ENCODE assay signal across 1 cellular context in the genomic region with DNA sequence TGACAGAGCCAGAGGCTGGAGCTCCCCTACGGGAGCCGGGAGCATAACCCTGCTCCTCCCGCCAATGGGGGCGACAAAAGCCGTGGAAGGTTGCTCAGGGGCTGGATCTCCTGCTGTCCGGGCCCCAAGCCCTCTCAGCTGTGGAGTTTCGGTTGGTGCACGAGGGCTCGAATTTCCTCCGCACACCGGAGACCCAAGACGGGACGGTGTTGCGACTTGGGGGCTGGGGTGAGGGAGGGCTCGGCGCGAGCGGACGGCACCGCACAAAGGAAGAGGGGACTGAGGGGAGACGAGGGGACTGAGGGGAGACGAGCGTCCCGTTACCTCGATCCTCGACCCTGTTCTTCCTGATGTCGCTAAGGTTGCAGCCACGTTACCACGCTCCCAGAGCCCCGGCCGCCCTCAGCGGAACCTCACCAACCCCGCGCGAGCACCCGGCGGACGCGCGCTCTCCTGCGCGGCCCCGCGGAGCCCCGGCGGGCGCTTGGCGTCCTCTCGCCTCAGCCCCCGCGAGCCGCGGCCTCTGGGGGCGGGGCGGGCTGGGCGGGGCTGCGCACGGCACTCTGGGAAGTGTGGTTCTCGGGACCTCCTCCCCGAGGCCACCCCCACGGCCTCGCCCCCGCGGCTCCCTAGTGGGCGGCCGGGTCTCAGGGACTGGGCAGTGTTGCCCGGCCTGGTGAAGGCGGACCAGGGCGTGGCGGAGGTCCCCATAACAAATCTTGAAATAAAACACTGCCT.
A peak's percentile ranks its signal among the peaks of the same experiment; 100 is the strongest.
TF ChIP-seq lines count a peak whose summit lies in the region.

A gene (minus strand): TSS at position 525 of the 738 bp plus-strand sequence. CDS start 25,079 bp downstream, outside the sequence.

TF ChIP-seq in HepG2, 621 proteins besides CTCF, POLR2A, EP300 and RAD21 (continued from another document and continues in another):
- TF ChIP-seq, protein P1, sequence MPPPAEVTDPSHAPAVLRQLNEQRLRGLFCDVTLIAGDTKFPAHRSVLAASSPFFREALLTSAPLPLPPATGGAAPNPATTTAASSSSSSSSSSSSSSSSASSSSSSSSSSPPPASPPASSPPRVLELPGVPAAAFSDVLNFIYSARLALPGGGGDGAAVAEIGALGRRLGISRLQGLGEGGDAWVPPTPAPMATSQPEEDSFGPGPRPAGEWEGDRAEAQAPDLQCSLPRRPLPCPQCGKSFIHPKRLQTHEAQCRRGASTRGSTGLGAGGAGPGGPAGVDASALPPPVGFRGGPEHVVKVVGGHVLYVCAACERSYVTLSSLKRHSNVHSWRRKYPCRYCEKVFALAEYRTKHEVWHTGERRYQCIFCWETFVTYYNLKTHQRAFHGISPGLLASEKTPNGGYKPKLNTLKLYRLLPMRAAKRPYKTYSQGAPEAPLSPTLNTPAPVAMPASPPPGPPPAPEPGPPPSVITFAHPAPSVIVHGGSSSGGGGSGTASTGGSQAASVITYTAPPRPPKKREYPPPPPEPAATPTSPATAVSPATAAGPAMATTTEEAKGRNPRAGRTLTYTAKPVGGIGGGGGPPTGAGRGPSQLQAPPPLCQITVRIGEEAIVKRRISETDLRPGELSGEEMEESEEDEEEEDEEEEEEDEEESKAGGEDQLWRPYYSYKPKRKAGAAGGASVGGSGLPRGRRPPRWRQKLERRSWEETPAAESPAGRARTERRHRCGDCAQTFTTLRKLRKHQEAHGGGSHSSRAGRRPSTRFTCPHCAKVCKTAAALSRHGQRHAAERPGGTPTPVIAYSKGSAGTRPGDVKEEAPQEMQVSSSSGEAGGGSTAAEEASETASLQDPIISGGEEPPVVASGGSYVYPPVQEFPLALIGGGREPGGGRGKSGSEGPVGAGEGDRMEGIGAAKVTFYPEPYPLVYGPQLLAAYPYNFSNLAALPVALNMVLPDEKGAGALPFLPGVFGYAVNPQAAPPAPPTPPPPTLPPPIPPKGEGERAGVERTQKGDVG (CRISPR knock-in tag; IDR thresholded peaks at IDR 0.05; ENCODE audit: borderline replicate concordance): peak; percentile 52; the same call in 1 of the 2 replicates
- TF ChIP-seq, protein P2, sequence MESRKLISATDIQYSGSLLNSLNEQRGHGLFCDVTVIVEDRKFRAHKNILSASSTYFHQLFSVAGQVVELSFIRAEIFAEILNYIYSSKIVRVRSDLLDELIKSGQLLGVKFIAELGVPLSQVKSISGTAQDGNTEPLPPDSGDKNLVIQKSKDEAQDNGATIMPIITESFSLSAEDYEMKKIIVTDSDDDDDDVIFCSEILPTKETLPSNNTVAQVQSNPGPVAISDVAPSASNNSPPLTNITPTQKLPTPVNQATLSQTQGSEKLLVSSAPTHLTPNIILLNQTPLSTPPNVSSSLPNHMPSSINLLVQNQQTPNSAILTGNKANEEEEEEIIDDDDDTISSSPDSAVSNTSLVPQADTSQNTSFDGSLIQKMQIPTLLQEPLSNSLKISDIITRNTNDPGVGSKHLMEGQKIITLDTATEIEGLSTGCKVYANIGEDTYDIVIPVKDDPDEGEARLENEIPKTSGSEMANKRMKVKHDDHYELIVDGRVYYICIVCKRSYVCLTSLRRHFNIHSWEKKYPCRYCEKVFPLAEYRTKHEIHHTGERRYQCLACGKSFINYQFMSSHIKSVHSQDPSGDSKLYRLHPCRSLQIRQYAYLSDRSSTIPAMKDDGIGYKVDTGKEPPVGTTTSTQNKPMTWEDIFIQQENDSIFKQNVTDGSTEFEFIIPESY (CRISPR knock-in tag; IDR thresholded peaks at IDR 0.05): no peak
- TF ChIP-seq, protein P3, sequence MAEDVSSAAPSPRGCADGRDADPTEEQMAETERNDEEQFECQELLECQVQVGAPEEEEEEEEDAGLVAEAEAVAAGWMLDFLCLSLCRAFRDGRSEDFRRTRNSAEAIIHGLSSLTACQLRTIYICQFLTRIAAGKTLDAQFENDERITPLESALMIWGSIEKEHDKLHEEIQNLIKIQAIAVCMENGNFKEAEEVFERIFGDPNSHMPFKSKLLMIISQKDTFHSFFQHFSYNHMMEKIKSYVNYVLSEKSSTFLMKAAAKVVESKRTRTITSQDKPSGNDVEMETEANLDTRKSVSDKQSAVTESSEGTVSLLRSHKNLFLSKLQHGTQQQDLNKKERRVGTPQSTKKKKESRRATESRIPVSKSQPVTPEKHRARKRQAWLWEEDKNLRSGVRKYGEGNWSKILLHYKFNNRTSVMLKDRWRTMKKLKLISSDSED (CRISPR knock-in tag; IDR thresholded peaks at IDR 0.05): no peak
- TF ChIP-seq, protein P4, sequence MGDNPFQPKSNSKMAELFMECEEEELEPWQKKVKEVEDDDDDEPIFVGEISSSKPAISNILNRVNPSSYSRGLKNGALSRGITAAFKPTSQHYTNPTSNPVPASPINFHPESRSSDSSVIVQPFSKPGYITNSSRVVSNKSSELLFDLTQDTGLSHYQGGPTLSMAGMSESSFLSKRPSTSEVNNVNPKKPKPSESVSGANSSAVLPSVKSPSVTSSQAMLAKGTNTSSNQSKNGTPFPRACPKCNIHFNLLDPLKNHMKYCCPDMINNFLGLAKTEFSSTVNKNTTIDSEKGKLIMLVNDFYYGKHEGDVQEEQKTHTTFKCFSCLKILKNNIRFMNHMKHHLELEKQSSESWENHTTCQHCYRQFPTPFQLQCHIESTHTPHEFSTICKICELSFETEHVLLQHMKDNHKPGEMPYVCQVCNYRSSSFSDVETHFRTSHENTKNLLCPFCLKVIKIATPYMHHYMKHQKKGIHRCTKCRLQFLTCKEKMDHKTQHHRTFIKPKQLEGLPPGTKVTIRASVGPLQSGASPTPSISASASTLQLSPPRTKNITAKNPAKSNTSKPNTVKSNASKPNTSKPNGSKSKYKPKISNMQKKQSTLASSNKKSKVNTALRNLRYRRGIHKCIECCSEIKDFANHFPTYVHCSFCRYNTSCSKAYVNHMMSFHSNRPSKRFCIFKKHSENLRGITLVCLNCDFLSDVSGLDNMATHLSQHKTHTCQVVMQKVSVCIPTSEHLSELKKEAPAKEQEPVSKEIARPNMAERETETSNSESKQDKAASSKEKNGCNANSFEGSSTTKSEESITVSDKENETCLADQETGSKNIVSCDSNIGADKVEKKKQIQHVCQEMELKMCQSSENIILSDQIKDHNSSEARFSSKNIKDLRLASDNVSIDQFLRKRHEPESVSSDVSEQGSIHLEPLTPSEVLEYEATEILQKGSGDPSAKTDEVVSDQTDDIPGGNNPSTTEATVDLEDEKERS (CRISPR knock-in tag; IDR thresholded peaks at IDR 0.05): 0 out of 2 replicates have a peak, but pooled peaks have one; percentile 47
- TF ChIP-seq GFI1 (CRISPR knock-in tag; IDR thresholded peaks at IDR 0.05; ENCODE audit: borderline replicate concordance) (no peak; the same call in 1 of the 2 replicates), KDM4B (CRISPR knock-in tag; IDR thresholded peaks at IDR 0.05) (peak; percentile 22; the same call in 1 of the 2 replicates), SMAD1 (CRISPR knock-in tag; IDR thresholded peaks at IDR 0.05; ENCODE audit: borderline replicate concordance, low read depth) (no peak; the same call in 1 of the 2 replicates), CEBPG (CRISPR knock-in tag; IDR thresholded peaks at IDR 0.05) (no peak), ZBTB21 (CRISPR knock-in tag; IDR thresholded peaks at IDR 0.05) (no peak), ZNF616 (CRISPR knock-in tag; IDR thresholded peaks at IDR 0.05; ENCODE audit: low read depth) (0 out of 2 replicates have a peak, but pooled peaks have one; percentile 33), ZKSCAN1 (IDR thresholded peaks at IDR 0.05; ENCODE audit: low read length) (no peak), AKAP8 (CRISPR knock-in tag; IDR thresholded peaks at IDR 0.05) (0 out of 2 replicates have a peak, but pooled peaks have one; percentile 67), ZSCAN12 (CRISPR knock-in tag; IDR thresholded peaks at IDR 0.05) (no peak), ZNF121 (CRISPR knock-in tag; IDR thresholded peaks at IDR 0.05) (peak; percentile 27; the same call in 1 of the 2 replicates), NFE2L2 (IDR thresholded peaks at IDR 0.05; ENCODE audit: low read length) (no peak), MED8 (CRISPR knock-in tag; IDR thresholded peaks at IDR 0.05; ENCODE audit: insufficient replicate concordance) (no peak), ZNF747 (CRISPR knock-in tag; IDR thresholded peaks at IDR 0.05; ENCODE audit: borderline replicate concordance) (no peak), MEIS2 (CRISPR knock-in tag; IDR thresholded peaks at IDR 0.05) (no peak), ZSCAN9 (CRISPR knock-in tag; IDR thresholded peaks at IDR 0.05; ENCODE audit: borderline replicate concordance) (no peak), DR1 (CRISPR knock-in tag; IDR thresholded peaks at IDR 0.05) (no peak), ZNF850 (CRISPR knock-in tag; conservative IDR thresholded peaks at IDR 0.05) (no peak), ARNT (IDR thresholded peaks at IDR 0.05) (no peak), TOPORS (CRISPR knock-in tag; IDR thresholded peaks at IDR 0.05) (no peak)
- TF ChIP-seq, protein P5, sequence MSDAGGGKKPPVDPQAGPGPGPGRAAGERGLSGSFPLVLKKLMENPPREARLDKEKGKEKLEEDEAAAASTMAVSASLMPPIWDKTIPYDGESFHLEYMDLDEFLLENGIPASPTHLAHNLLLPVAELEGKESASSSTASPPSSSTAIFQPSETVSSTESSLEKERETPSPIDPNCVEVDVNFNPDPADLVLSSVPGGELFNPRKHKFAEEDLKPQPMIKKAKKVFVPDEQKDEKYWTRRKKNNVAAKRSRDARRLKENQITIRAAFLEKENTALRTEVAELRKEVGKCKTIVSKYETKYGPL (CRISPR knock-in tag; IDR thresholded peaks at IDR 0.05): 0 out of 2 replicates have a peak, but pooled peaks have one; percentile 36
- TF ChIP-seq, protein P6, sequence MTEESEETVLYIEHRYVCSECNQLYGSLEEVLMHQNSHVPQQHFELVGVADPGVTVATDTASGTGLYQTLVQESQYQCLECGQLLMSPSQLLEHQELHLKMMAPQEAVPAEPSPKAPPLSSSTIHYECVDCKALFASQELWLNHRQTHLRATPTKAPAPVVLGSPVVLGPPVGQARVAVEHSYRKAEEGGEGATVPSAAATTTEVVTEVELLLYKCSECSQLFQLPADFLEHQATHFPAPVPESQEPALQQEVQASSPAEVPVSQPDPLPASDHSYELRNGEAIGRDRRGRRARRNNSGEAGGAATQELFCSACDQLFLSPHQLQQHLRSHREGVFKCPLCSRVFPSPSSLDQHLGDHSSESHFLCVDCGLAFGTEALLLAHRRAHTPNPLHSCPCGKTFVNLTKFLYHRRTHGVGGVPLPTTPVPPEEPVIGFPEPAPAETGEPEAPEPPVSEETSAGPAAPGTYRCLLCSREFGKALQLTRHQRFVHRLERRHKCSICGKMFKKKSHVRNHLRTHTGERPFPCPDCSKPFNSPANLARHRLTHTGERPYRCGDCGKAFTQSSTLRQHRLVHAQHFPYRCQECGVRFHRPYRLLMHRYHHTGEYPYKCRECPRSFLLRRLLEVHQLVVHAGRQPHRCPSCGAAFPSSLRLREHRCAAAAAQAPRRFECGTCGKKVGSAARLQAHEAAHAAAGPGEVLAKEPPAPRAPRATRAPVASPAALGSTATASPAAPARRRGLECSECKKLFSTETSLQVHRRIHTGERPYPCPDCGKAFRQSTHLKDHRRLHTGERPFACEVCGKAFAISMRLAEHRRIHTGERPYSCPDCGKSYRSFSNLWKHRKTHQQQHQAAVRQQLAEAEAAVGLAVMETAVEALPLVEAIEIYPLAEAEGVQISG (CRISPR knock-in tag; IDR thresholded peaks at IDR 0.05): peak; percentile 49; the same call in 1 of the 2 replicates
- TF ChIP-seq, protein P7, sequence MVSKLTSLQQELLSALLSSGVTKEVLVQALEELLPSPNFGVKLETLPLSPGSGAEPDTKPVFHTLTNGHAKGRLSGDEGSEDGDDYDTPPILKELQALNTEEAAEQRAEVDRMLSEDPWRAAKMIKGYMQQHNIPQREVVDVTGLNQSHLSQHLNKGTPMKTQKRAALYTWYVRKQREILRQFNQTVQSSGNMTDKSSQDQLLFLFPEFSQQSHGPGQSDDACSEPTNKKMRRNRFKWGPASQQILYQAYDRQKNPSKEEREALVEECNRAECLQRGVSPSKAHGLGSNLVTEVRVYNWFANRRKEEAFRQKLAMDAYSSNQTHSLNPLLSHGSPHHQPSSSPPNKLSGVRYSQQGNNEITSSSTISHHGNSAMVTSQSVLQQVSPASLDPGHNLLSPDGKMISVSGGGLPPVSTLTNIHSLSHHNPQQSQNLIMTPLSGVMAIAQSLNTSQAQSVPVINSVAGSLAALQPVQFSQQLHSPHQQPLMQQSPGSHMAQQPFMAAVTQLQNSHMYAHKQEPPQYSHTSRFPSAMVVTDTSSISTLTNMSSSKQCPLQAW (CRISPR knock-in tag; IDR thresholded peaks at IDR 0.05): no peak
- TF ChIP-seq, protein P8, sequence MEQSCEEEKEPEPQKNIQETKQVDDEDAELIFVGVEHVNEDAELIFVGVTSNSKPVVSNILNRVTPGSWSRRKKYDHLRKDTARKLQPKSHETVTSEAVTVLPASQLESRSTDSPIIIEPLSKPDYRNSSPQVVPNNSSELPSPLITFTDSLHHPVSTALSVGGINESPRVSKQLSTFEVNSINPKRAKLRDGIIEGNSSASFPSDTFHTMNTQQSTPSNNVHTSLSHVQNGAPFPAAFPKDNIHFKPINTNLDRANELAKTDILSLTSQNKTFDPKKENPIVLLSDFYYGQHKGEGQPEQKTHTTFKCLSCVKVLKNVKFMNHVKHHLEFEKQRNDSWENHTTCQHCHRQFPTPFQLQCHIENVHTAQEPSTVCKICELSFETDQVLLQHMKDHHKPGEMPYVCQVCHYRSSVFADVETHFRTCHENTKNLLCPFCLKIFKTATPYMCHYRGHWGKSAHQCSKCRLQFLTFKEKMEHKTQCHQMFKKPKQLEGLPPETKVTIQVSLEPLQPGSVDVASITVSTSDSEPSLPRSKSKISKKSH (CRISPR knock-in tag; IDR thresholded peaks at IDR 0.05; ENCODE audit: borderline replicate concordance): 0 out of 2 replicates have a peak, but pooled peaks have one; percentile 43
- TF ChIP-seq, protein P9, sequence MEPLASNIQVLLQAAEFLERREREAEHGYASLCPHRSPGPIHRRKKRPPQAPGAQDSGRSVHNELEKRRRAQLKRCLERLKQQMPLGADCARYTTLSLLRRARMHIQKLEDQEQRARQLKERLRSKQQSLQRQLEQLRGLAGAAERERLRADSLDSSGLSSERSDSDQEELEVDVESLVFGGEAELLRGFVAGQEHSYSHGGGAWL (CRISPR knock-in tag; IDR thresholded peaks at IDR 0.05): 0 out of 2 replicates have a peak, but pooled peaks have one; percentile 48
- TF ChIP-seq, protein P10, sequence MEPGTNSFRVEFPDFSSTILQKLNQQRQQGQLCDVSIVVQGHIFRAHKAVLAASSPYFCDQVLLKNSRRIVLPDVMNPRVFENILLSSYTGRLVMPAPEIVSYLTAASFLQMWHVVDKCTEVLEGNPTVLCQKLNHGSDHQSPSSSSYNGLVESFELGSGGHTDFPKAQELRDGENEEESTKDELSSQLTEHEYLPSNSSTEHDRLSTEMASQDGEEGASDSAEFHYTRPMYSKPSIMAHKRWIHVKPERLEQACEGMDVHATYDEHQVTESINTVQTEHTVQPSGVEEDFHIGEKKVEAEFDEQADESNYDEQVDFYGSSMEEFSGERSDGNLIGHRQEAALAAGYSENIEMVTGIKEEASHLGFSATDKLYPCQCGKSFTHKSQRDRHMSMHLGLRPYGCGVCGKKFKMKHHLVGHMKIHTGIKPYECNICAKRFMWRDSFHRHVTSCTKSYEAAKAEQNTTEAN (CRISPR knock-in tag; conservative IDR thresholded peaks at IDR 0.05): no peak
- TF ChIP-seq, protein P11, sequence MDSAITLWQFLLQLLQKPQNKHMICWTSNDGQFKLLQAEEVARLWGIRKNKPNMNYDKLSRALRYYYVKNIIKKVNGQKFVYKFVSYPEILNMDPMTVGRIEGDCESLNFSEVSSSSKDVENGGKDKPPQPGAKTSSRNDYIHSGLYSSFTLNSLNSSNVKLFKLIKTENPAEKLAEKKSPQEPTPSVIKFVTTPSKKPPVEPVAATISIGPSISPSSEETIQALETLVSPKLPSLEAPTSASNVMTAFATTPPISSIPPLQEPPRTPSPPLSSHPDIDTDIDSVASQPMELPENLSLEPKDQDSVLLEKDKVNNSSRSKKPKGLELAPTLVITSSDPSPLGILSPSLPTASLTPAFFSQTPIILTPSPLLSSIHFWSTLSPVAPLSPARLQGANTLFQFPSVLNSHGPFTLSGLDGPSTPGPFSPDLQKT (CRISPR knock-in tag; IDR thresholded peaks at IDR 0.05; ENCODE audit: borderline replicate concordance): no peak
